Comparison of ENCODE assay signal across 1 cellular context in genomic region chr18:3051718-3052410, GRCh38.
A peak's percentile ranks its signal among the peaks of the same experiment; 100 is the strongest.
TF ChIP-seq lines count a peak whose summit lies in the region.

No MANE protein-coding gene starts in this region.

TF ChIP-seq in HepG2, 621 proteins besides CTCF, POLR2A, EP300 and RAD21 (continued from another document and continues in another):
- TF ChIP-seq PRDM15 (CRISPR knock-in tag; IDR thresholded peaks at IDR 0.05) (no peak), ZNF704 (CRISPR knock-in tag; IDR thresholded peaks at IDR 0.05; ENCODE audit: borderline replicate concordance) (no peak), TARDBP (CRISPR knock-in tag; IDR thresholded peaks at IDR 0.05) (peak; percentile 98), SP5 (CRISPR knock-in tag; IDR thresholded peaks at IDR 0.05; ENCODE audit: borderline replicate concordance, low read depth) (peak; percentile 68; the same call in 1 of the 2 replicates), PHF21A (CRISPR knock-in tag; IDR thresholded peaks at IDR 0.05) (peak; percentile 93), NR2F1 (CRISPR knock-in tag; IDR thresholded peaks at IDR 0.05) (peak; percentile 52 to 62; a peak in 3 of 4 replicates), NFAT5 (CRISPR knock-in tag; IDR thresholded peaks at IDR 0.05) (no peak), MXD3 (CRISPR knock-in tag; IDR thresholded peaks at IDR 0.05) (no peak), HMGXB4 (CRISPR knock-in tag; IDR thresholded peaks at IDR 0.05; ENCODE audit: borderline replicate concordance in 1 of 2, low read depth in 1 of 2) (no peak; a peak in 1 of 4 replicates), SP4 (CRISPR knock-in tag; IDR thresholded peaks at IDR 0.05) (peak; percentile 72), ZSCAN29 (CRISPR knock-in tag; conservative IDR thresholded peaks at IDR 0.05) (no peak), XBP1 (CRISPR knock-in tag; IDR thresholded peaks at IDR 0.05) (no peak), NR1H2 (CRISPR knock-in tag; IDR thresholded peaks at IDR 0.05; ENCODE audit: borderline replicate concordance, low read depth) (no peak), ZNF761 (CRISPR knock-in tag; conservative IDR thresholded peaks at IDR 0.05) (no peak), SKIL (CRISPR knock-in tag; IDR thresholded peaks at IDR 0.05; ENCODE audit: borderline replicate concordance) (peak; percentile 89), KDM1A (CRISPR knock-in tag; IDR thresholded peaks at IDR 0.05) (peak; percentile 88), KIAA2018 (CRISPR knock-in tag; IDR thresholded peaks at IDR 0.05; ENCODE audit: borderline replicate concordance) (no peak), ZNF225 (CRISPR knock-in tag; IDR thresholded peaks at IDR 0.05) (no peak), ELF3 (CRISPR knock-in tag; IDR thresholded peaks at IDR 0.05) (peak; percentile 99), STAT6 (CRISPR knock-in tag; IDR thresholded peaks at IDR 0.05; ENCODE audit: borderline replicate concordance) (peak; percentile 55; the same call in 1 of the 2 replicates), EED (CRISPR knock-in tag; IDR thresholded peaks at IDR 0.05) (no peak), HHEX (CRISPR knock-in tag; IDR thresholded peaks at IDR 0.05) (peak; percentile 81), KAT2B (IDR thresholded peaks at IDR 0.05; ENCODE audit: borderline replicate concordance, low read depth, low read length) (no peak), ZNF350 (CRISPR knock-in tag; IDR thresholded peaks at IDR 0.05; ENCODE audit: borderline replicate concordance, low read depth) (0 out of 2 replicates have a peak, but pooled peaks have one; percentile 72), PCBP1 (IDR thresholded peaks at IDR 0.05; ENCODE audit: borderline replicate concordance, low read depth, low read length) (no peak), NCOA5 (CRISPR knock-in tag; IDR thresholded peaks at IDR 0.05) (no peak), ZC3H13 (CRISPR knock-in tag; IDR thresholded peaks at IDR 0.05) (0 out of 2 replicates have a peak, but pooled peaks have one; percentile 41)
